ENCODE assay signal across 10 cellular contexts in the genomic region with DNA sequence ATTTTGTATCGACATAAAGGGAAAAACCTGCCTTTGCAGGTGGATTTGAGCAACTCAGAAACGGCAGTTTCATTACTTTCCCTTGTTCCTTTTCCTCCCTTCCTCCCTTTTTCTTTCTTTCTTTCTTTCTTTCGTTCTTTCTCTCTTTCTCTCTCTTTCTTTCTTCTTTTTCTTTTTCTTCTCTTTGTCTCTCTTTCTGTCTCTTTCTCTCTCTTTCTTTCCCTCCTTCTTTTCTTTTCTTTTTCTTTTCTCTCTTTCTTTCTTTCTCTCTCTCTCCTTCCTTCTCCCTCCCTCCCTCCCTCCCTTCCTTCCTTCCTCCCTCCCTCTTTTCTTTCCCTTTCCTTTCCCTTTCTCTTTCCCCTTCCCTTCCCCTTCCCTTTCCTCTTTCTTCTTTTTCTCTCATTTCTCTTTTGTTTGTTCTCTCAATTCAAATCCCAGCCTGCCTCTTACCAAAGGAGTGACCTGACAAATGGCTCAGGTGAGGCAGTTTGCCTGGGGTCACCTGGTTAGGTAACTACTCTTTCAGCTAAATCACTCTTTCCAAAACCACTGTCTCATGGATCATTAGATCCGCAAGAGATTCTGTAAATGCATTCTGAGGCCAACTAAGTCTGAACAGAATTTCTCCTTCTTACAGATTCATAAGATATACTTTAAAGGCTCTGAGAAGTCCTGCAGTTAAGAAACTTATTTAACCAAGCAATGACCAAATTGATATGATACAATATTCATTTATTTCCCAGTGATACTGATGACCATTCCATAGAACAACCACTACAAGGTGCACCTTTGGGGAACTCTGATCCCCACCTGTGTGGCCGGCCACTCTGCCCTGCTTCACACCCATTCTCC.
"Had no signal": no experiment of that assay in that cellular context is flagged by ENCODE, and none has a peak within 500 bp of the region (broad histone marks: within the 10 kb centered on the region; RNA-seq: fewer than 3 reads in every experiment).

No MANE protein-coding gene starts in this region.

- H3K36me3 Mint-ChIP-seq: IgD-negative memory B cell had no signal

- H3K4me3 Mint-ChIP-seq: GM23338, H9, HFFc6, IgD-negative memory B cell had no signal

- H2AFZ ChIP-seq: GM23338 had no signal

- H3K27ac Mint-ChIP-seq: GM23338, H9, HFFc6, IgD-negative memory B cell had no signal

- H3K4me1 Mint-ChIP-seq: GM23338, IgD-negative memory B cell had no signal

- H3K4me2 ChIP-seq: GM23338 had no signal

- DNase-seq: H9, HCEC 1CT, HFFc6, KG1 had no signal

- H3K4me3 ChIP-seq: GM23338 had no signal

- H3K27ac ChIP-seq: HL-60 had no signal

- FAIRE-seq: H1, H54, HepG2 had no signal

- ATAC-seq: GM23338, HepG2 had no signal
